ENCODE assay signal across 1 cellular context in genomic region chr15:28107111-28107893, GRCh38.
TF ChIP-seq lines count a peak whose summit lies in the region.

No MANE protein-coding gene starts in this region.

TF ChIP-seq in SK-N-SH treated with all-trans-retinoic acid at 6 μM for 48 hours, 23 proteins besides CTCF, POLR2A, EP300 and RAD21 (continued from another document):
- TF ChIP-seq TOX (CRISPR knock-in tag; IDR thresholded peaks at IDR 0.05; ENCODE audit: borderline replicate concordance) (no peak), BACH2 (CRISPR knock-in tag; IDR thresholded peaks at IDR 0.05; ENCODE audit: borderline replicate concordance) (no peak)
